ENCODE assay signal across 9 cellular contexts in the genomic region with DNA sequence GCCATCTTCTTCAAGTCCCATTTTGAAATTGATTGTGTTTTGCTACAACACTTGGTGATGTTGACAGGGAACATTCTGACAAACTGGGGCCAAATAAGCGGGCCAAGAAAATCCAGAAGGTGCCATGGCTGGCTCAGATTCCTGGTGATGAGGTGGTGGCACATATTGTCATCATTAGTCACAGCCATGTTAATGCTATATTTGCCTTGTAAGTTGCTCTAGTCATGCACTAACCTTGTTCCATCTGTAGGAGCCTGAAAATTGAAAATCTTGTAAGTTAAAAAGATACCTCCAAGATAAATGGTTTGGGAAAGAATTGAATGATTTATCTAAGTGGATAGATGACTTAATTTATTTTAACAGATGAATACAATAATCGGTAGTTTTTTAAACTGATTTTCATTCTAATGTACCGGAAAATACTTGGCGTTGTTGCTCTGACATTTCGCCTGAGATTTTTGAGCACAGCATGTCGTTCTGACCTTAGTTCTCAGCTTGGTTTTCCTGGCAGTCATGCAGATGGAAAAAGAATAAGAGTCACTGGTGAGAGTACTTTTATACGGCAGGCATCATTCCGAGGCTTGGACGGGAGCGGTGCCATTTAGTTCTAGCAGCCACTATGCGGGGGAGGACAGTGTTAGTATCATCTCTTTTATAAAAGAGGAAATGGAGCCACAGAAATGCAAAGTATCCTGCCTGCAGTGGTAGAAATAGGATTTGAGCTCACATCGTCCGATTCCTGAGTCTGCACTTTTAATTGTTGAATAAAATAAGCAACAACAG.
DNase-seq lines count a peak whose midpoint lies in the region; ATAC-seq and TF ChIP-seq lines count a peak whose summit lies in the region.
"Had no signal": no experiment of that assay in that cellular context is flagged by ENCODE, and none has a peak within 500 bp of the region (broad histone marks: within the 10 kb centered on the region; RNA-seq: fewer than 3 reads in every experiment).

No MANE protein-coding gene starts in this region.

- WGBS in esophagus muscularis mucosa: 53% methylated on average over 13 of the region's 13 CpGs

- intact Hi-C loops in esophagus muscularis mucosa (cut with DNase I): no loop called here

- no peak for TF ChIP-seq CTCF in NB4 (IDR thresholded peaks at IDR 0.05; ENCODE audit: low read depth, low read length)
- no peak for TF ChIP-seq CTCF in esophagus muscularis mucosa (IDR thresholded peaks at IDR 0.05)

- H3K27me3 ChIP-seq in esophagus muscularis mucosa: no peaks in the 10 kb centered on the region

- H3K4me1 ChIP-seq in esophagus muscularis mucosa: peaks cover 3 to 33% (median 7%) of the 10 kb centered on the region in 4 donors

- H3K4me3 ChIP-seq in NB4 (ENCODE audit: low read depth, low read length) (no peak overlapping the region), esophagus muscularis mucosa (no peak overlapping the region)

- DNase-seq in NB4 (ENCODE audit: low read depth) (peak; percentile 29), esophagus muscularis mucosa (ENCODE audit: extremely low spot score) (no peak), renal cortical epithelial cell (ENCODE audit: low read depth) (peak; percentile 55), SIG-M5 treated with dmso at 0.1 percent for 504 hours (lab: John Stamatoyannopoulos, UW; ENCODE audit: unreplicated experiment) (no peak), DMS153 treated with DMSO at 0.1 percent for 48 hours (lab: John Stamatoyannopoulos, UW; ENCODE audit: unreplicated experiment) (no peak)
- no peak for DNase-seq in stimulated activated CD4-positive, alpha-beta T cell treated with anti-CD3 and anti-CD28 coated beads, Interleukin-4, amount 100 ng/mL, for 4 hours
- DNase-seq: activated CD4-positive, alpha-beta T cell treated with anti-CD3 and anti-CD28 coated beads, Interleukin-2, amount 50 U/mL, for 1 hour had no signal

- TF ChIP-seq POLR2A in NB4 (IDR thresholded peaks at IDR 0.05; ENCODE audit: extremely low read depth, insufficient read length) (no peak), esophagus muscularis mucosa (IDR thresholded peaks at IDR 0.05; ENCODE audit: low read depth) (no peak)

- no peak for TF ChIP-seq EP300 in esophagus muscularis mucosa (IDR thresholded peaks at IDR 0.05)

- peak overlapping the region in 3 of 4 donors; percentile 11 to 46 (median 40) for H3K27ac ChIP-seq in esophagus muscularis mucosa (replicated peaks in 1 of 4)

- peak; percentile 96 for ATAC-seq in GM18867 (IDR thresholded peaks at IDR 0.05; ENCODE audit: unreplicated experiment)
- ATAC-seq in HG02610 (IDR thresholded peaks at IDR 0.05; ENCODE audit: unreplicated experiment): no peak

- H3K36me3 ChIP-seq in esophagus muscularis mucosa: no peaks in the 10 kb centered on the region

- H3K9me3 ChIP-seq in esophagus muscularis mucosa: no peaks in the 10 kb centered on the region

Comparison
In these comparisons a context has a peak if more than half of its experiments do, and no peak if none do; other contexts are left out.
1. DNase-seq: peak in NB4 (single experiment) and renal cortical epithelial cell (single experiment); none in esophagus muscularis mucosa (single experiment), SIG-M5 treated with dmso at 0.1 percent for 504 hours (single experiment), stimulated activated CD4-positive, alpha-beta T cell treated with anti-CD3 and anti-CD28 coated beads, Interleukin-4, amount 100 ng/mL, for 4 hours (0 of 2) and DMS153 treated with DMSO at 0.1 percent for 48 hours (single experiment).